In the genomic region with DNA sequence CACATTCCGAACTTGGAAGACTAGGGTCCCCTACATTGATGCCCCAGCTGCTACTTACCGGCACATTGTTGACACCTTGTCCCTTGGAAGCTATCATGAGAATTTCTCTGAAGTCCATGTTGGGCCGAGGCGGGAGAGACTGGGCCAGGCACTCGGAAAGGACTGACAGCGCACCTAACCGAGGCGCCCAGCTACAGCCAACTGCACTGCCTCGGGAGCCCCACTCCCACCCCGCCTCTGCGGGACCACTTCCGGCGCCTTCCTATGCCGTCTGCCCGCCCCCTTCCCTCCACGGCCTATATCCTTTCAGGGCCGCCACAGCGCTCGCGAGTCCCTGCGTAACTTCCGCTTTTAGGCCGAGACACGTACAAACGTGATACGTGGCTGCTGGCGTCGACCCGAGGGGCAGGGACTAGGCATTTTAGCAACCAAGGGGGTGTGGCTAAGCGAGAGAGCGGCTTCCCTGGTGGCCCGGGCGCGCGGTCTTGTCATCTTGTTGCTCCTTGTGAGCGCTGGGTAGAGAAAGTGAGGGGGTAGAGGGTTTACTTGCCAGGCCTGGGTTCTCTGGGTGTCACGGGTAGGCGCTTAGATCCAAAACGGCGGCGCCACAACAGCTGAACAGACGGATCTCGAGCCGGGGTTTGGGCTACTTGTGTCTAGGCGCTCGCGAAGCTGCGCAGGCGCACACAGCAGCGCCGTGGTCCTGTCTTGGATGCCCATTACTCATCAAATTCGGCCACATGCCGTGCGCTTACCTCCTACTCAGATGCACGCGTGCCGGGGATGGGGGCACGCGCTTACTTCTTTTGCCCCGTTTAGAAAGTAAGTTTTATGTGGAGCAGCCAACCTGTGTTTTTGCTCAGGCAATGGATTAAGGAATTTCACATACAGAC, we compare ENCODE assay signal across 8 cellular contexts. TPM values are rescaled to one million over a fixed set of nuclear protein-coding genes. Genes with fewer than 3 reads are reported as not detected.
A peak's percentile ranks its signal among the peaks of the same experiment; 100 is the strongest.
DNase-seq lines count a peak whose midpoint lies in the region; ATAC-seq, FAIRE-seq and TF ChIP-seq lines count a peak whose summit lies in the region.

A gene with protein sequence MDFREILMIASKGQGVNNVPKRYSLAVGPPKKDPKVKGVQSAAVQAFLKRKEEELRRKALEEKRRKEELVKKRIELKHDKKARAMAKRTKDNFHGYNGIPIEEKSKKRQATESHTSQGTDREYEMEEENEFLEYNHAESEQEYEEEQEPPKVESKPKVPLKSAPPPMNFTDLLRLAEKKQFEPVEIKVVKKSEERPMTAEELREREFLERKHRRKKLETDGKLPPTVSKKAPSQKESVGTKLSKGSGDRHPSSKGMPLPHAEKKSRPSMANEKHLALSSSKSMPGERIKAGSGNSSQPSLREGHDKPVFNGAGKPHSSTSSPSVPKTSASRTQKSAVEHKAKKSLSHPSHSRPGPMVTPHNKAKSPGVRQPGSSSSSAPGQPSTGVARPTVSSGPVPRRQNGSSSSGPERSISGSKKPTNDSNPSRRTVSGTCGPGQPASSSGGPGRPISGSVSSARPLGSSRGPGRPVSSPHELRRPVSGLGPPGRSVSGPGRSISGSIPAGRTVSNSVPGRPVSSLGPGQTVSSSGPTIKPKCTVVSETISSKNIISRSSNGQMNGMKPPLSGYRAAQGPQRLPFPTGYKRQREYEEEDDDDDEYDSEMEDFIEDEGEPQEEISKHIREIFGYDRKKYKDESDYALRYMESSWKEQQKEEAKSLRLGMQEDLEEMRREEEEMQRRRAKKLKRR (minus strand): TSS at position 203 of the 893 bp plus-strand sequence. CDS start 85 bp downstream, at position 118.

- peak within 1 kb of the TSS; percentile 95 for H3K9ac ChIP-seq in keratinocyte (ENCODE audit: control insufficient read depth, extremely low read depth, insufficient read depth, low read length)

- H3K27me3 ChIP-seq in keratinocyte (ENCODE audit: control insufficient read depth, extremely low read depth, insufficient read depth, low read length): no peaks in the 10 kb centered on the region

- TF ChIP-seq CTCF in AG10803 (conservative IDR thresholded peaks at IDR 0.05; ENCODE audit: low read length): no peak
- TF ChIP-seq CTCF in keratinocyte (optimal IDR thresholded peaks at IDR 0.05 in 1 of 3, IDR thresholded peaks at IDR 0.05 in 1 of 3, conservative IDR thresholded peaks at IDR 0.05 in 1 of 3; ENCODE audit: extremely low read depth in 1 of 3, insufficient read depth in 2 of 3, low read length in 3 of 3): peak in 1 of 3 experiments; percentile 11

- no peaks in the 10 kb centered on the region for H3K9me3 ChIP-seq in keratinocyte (ENCODE audit: control insufficient read depth, low read depth, low read length)

- H3K4me2 ChIP-seq in keratinocyte (ENCODE audit: control insufficient read depth, extremely low read depth, insufficient read depth, low read depth, low read length): peak within 1 kb of the TSS; percentile 96

- FAIRE-seq in keratinocyte (lab: Jason Lieb, UNC): peak; percentile 59

- no peaks in the 10 kb centered on the region for H3K9me1 ChIP-seq in keratinocyte (ENCODE audit: control insufficient read depth, extremely low read depth, insufficient read depth, low read length)

- peak within 1 kb of the TSS; percentile 98 for H2AFZ ChIP-seq in keratinocyte (ENCODE audit: control insufficient read depth, low read length)

- H3K79me2 ChIP-seq in keratinocyte (ENCODE audit: control insufficient read depth, insufficient read depth, low read length): peaks cover 45% of the 10 kb centered on the region

- H3K36me3 ChIP-seq in keratinocyte (ENCODE audit: control insufficient read depth in 2 of 2, extremely low read depth in 1 of 2, insufficient read depth in 2 of 2, low read length in 2 of 2): no peaks in the 10 kb centered on the region

- DNase-seq in AG10803 (ENCODE audit: low read depth) (peak; percentile 99), NCI-H460 (ENCODE audit: extremely low read depth, low read depth) (peak; percentile 97), cerebellar nuclear complex (lab: John Stamatoyannopoulos, UW) (peak; percentile 96 to 97), keratinocyte (ENCODE audit: low read depth, low spot score) (peak; percentile 85)
- DNase-seq in activated CD4-positive, CD25-positive, alpha-beta regulatory T cell treated with anti-CD3 and anti-CD28 coated beads, Interleukin-2, amount 50 U/mL, for 72 hours: peak; percentile 93
- DNase-seq in stimulated activated CD4-positive, alpha-beta T cell treated with anti-CD3 and anti-CD28 coated beads, Interleukin-15, amount 100 ng/mL, for 1 hour (ENCODE audit: low read depth in 1 of 2, low spot score in 1 of 2): peak; percentile 89 to 92

- peak within 1 kb of the TSS; percentile 97 for H3K4me3 ChIP-seq in AG10803 (ENCODE audit: low read length)
- peak within 1 kb of the TSS; percentile 85 to 94 (median 90) for H3K4me3 ChIP-seq in keratinocyte (ENCODE audit: control insufficient read depth in 2 of 3, extremely low read depth in 1 of 3, insufficient read depth in 2 of 3, low read depth in 1 of 3, low read length in 3 of 3)

- ATAC-seq in GM19043 (IDR thresholded peaks at IDR 0.05; ENCODE audit: low read depth, unreplicated experiment) (peak; percentile 92), HG03378 (IDR thresholded peaks at IDR 0.05; ENCODE audit: unreplicated experiment) (peak; percentile 95)

- H4K20me1 ChIP-seq in keratinocyte (ENCODE audit: control insufficient read depth, extremely low read depth, insufficient read depth, low read length): no peaks in the 10 kb centered on the region

- H3K4me1 ChIP-seq in keratinocyte (ENCODE audit: control insufficient read depth, extremely low read depth, insufficient read depth, low read length): peaks cover 7% of the 10 kb centered on the region

- dilution Hi-C loops in keratinocyte (cut with MboI; ENCODE audit: extremely low pct_ligation_motif_present, low sequenced_read_pairs): no loop called here

- H3K27ac ChIP-seq in keratinocyte (ENCODE audit: control insufficient read depth, insufficient read depth, low read length): peak within 1 kb of the TSS; percentile 85

RNA-seq across cellular contexts. Expression of the gene that starts here (rescaled TPM):
- 10.0 and 10.4 TPM in 2 replicates for total RNA-seq in NCI-H460 (2014; rRNA removed; shearing (Covaris generic))
- 3.4 and 7.9 TPM in 2 replicates for polyA plus RNA-seq in NCI-H460 (2014; cell fraction: nucleus; rRNA removed)
- 14.3 to 17.9 TPM (median 15.6 TPM) in 3 replicates for polyA plus RNA-seq in keratinocyte
- 53.6 TPM for polyA plus RNA-seq in keratinocyte (2011; ENCODE audit: low read depth)
- polyA plus RNA-seq in keratinocyte (2011; cell fraction: cytosol; rRNA removed): 10.0 and 14.0 TPM in 2 replicates
- polyA plus RNA-seq in keratinocyte (2011; cell fraction: nucleus; rRNA removed): 12.7 and 18.7 TPM in 2 replicates
- 15.9 TPM in 2 replicates for polyA plus RNA-seq in keratinocyte (2012; ENCODE audit: low replicate concordance)
- 11.8 to 27.0 TPM (median 16.7 TPM) in 3 replicates for polyA minus RNA-seq in keratinocyte
- polyA minus RNA-seq in keratinocyte (2011; cell fraction: cytosol; rRNA and poly(A)+ RNA removed): 23.2 TPM
- 15.7 and 23.8 TPM in 2 replicates for polyA minus RNA-seq in keratinocyte (2011; cell fraction: nucleus; rRNA and poly(A)+ RNA removed)

Comparison
In these comparisons a context has a peak if more than half of its experiments do, and no peak if none do; other contexts are left out.
1. Peak in every context shown above with its lines: DNase-seq, ATAC-seq, H3K4me3 ChIP-seq and H3K27ac ChIP-seq.